In genomic region chr11:134120921-134121526, GRCh38 we compare ENCODE assay signal across 8 cellular contexts. TPM values are rescaled to one million over a fixed set of nuclear protein-coding genes. Genes with fewer than 3 reads are reported as not detected.
DNase-seq lines count a peak whose midpoint lies in the region; ATAC-seq and TF ChIP-seq lines count a peak whose summit lies in the region.

No MANE protein-coding gene starts in this region.

- H3K4me3 ChIP-seq in dorsolateral prefrontal cortex, result peak overlapping the region in 57 of 59 donors; percentile 7 to 64 (median 45)
- no peak overlapping the region for H3K4me3 ChIP-seq in right lobe of liver
- peak overlapping the region; percentile 23 to 71 for H3K4me3 ChIP-seq in stomach smooth muscle (ENCODE audit: low read length in 2 of 2)
- no peak overlapping the region for H3K4me3 ChIP-seq in mucosa of descending colon

- peak; percentile 89 for DNase-seq in LHCN-M2 (ENCODE audit: low read depth)
- DNase-seq in dorsolateral prefrontal cortex, result peak in 9 of 10 donors; percentile 62 to 88 (median 84)
- DNase-seq in right lobe of liver, result no peak
- DNase-seq in left colon, result no peak
- no peak for DNase-seq in mucosa of descending colon
- DNase-seq in activated CD4-positive, CD25-positive, alpha-beta regulatory T cell treated with anti-CD3 and anti-CD28 coated beads, Interleukin-2, amount 50 U/mL, for 72 hours, result no peak
- DNase-seq in stimulated activated naive CD4-positive, alpha-beta T cell treated with Interleukin-2 at 50 U/mL for 16 hours (lab: John Stamatoyannopoulos, UW), result no peak

- ATAC-seq in right lobe of liver (peak; percentile 32 to 62 (median 43)), left colon (no peak), mucosa of descending colon (no peak)

- TF ChIP-seq POLR2A in right lobe of liver (IDR thresholded peaks at IDR 0.05), result no peak

- H3K27me3 ChIP-seq in dorsolateral prefrontal cortex, result no peaks in the 10 kb centered on the region
- H3K27me3 ChIP-seq in right lobe of liver, result peaks cover 0 to 6% of the 10 kb centered on the region in 2 donors
- H3K27me3 ChIP-seq in stomach smooth muscle (ENCODE audit: control insufficient read depth in 1 of 2, insufficient read depth in 2 of 2, low read length in 2 of 2), result no peaks in the 10 kb centered on the region

- WGBS in right lobe of liver (ENCODE audit: insufficient coverage, low coverage, low lambda C conversion rate, missing lambda C conversion rate), result 42% methylated on average over 9 of the region's 9 CpGs

- TF ChIP-seq CTCF in dorsolateral prefrontal cortex (IDR thresholded peaks at IDR 0.05 in 54 of 56, conservative IDR thresholded peaks at IDR 0.05 in 2 of 56; ENCODE audit: low read depth in 1 of 56, partially characterized antibody in 56 of 56) (peak in 4 of 56 donors; percentile 4 to 21 (median 11)), right lobe of liver (IDR thresholded peaks at IDR 0.05) (no peak), mucosa of descending colon (IDR thresholded peaks at IDR 0.05) (no peak)

- intact Hi-C loops in dorsolateral prefrontal cortex (cut with DNase I), result no loop called here
- intact Hi-C loops in right lobe of liver (cut with DNase I), result no loop called here
- intact Hi-C loops in left colon (cut with DNase I, micrococcal nuclease), result no loop called here
- intact Hi-C loops in mucosa of descending colon (cut with DNase I, micrococcal nuclease), result no loop called here

- no peaks in the 10 kb centered on the region for H3K36me3 ChIP-seq in right lobe of liver
- H3K36me3 ChIP-seq in stomach smooth muscle (ENCODE audit: control insufficient read depth in 2 of 2, insufficient read depth in 2 of 2, low read length in 2 of 2), result no peaks in the 10 kb centered on the region
- H3K36me3 ChIP-seq in mucosa of descending colon (ENCODE audit: low read depth), result no peaks in the 10 kb centered on the region

- H3K27ac ChIP-seq in dorsolateral prefrontal cortex, result peak overlapping the region; percentile 84 to 99 (median 96)
- peak overlapping the region; percentile 15 to 40 (median 26) for H3K27ac ChIP-seq in right lobe of liver
- peak overlapping the region; percentile 92 for H3K27ac ChIP-seq in stomach smooth muscle (ENCODE audit: low read length)

- H3K9me3 ChIP-seq in right lobe of liver, result no peaks in the 10 kb centered on the region
- no peaks in the 10 kb centered on the region for H3K9me3 ChIP-seq in stomach smooth muscle (ENCODE audit: control insufficient read depth in 2 of 2, low read length in 2 of 2)
- H3K9me3 ChIP-seq in mucosa of descending colon, result no peaks in the 10 kb centered on the region

- peak overlapping the region; percentile 24 to 48 for H3K9ac ChIP-seq in stomach smooth muscle (ENCODE audit: low read length in 2 of 2)

- H3K4me1 ChIP-seq in right lobe of liver (no peaks in the 10 kb centered on the region), stomach smooth muscle (ENCODE audit: control insufficient read depth, insufficient read depth, low read length) (peaks cover 72% of the 10 kb centered on the region), mucosa of descending colon (ENCODE audit: low read depth) (no peaks in the 10 kb centered on the region)

RNA-seq across cellular contexts. Expression of gene JAM3, which starts 52.2 kb away (rescaled TPM):
- total RNA-seq in LHCN-M2 (2014; rRNA removed) (116 and 152 TPM in 2 replicates), dorsolateral prefrontal cortex (100 to 1,000 TPM in 42 of 120 experiments, 10 to 100 TPM in 78; 43.5 to 270 (median 90.6) TPM), right lobe of liver (1 to 10 TPM in 5 of 6 experiments, under 1 TPM in 1; 0.86 to 2.5 (median 1.6) TPM), left colon (10 to 100 TPM in 1 of 2 donors, 1 to 10 TPM in 1; 5.1 to 10.7 TPM), mucosa of descending colon (10 to 100 TPM in 1 of 3 donors, 1 to 10 TPM in 2; 5.4 to 62.7 (median 5.5) TPM)
- 42.0 TPM for polyA plus RNA-seq in LHCN-M2 (2012)

Comparison
In these comparisons a context has a peak if more than half of its experiments do, and no peak if none do; other contexts are left out.
1. DNase-seq: peak in LHCN-M2 (single experiment) and dorsolateral prefrontal cortex (9 of 10); none in right lobe of liver (0 of 3), left colon (0 of 2), mucosa of descending colon (0 of 3), activated CD4-positive, CD25-positive, alpha-beta regulatory T cell treated with anti-CD3 and anti-CD28 coated beads, Interleukin-2, amount 50 U/mL, for 72 hours (single experiment) and stimulated activated naive CD4-positive, alpha-beta T cell treated with Interleukin-2 at 50 U/mL for 16 hours (single experiment).
2. H3K27ac ChIP-seq: peak in every context shown above with its lines; median percentile 96 in dorsolateral prefrontal cortex; 92 in stomach smooth muscle; 26 in right lobe of liver.
3. H3K4me3 ChIP-seq: peak in dorsolateral prefrontal cortex (57 of 59) and stomach smooth muscle (2 of 2); none in right lobe of liver (0 of 3) and mucosa of descending colon (single experiment).
4. ATAC-seq: peak in right lobe of liver (4 of 4); none in left colon (single experiment) and mucosa of descending colon (single experiment).